In the genomic region with DNA sequence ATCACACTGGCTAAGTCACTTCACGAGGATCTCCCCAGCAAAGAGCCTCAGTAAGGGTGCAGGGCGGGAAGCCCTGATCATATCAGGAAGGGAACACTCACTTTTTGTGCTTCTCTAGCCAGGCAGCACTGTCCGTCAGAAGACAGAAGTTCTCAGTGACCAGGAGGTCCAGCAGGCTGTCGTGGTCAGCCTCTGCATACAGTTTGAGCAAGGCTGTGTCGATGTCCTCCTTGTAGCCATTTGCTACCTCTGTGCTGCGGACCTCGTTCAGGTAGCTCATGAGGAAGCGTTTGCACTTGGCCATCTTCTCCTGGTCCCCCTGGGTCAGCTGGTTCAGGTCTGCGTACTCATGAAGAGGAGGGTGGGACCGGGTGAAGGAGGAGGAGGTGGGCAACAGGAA, we compare ENCODE assay signal across 42 cellular contexts. TPM values are rescaled to one million over a fixed set of nuclear protein-coding genes. Genes with fewer than 3 reads are reported as not detected.
"Had no signal": no experiment of that assay in that cellular context is flagged by ENCODE, and none has a peak within 500 bp of the region (broad histone marks: within the 10 kb centered on the region; RNA-seq: fewer than 3 reads in every experiment).

No MANE protein-coding gene starts in this region.

- H3K9me3 Mint-ChIP-seq: activated CD4-positive, alpha-beta memory T cell treated with anti-CD3 and anti-CD28 coated beads, Interleukin-2, amount 10 ng/mL, durations not matched to agents 7 days and 5 days; activated CD4-positive, alpha-beta T cell treated with anti-CD3 and anti-CD28 coated beads, Interleukin-2, amount 10 ng/mL, durations not matched to agents 7 days and 5 days; activated naive CD4-positive, alpha-beta T cell treated with anti-CD3 and anti-CD28 coated beads, Interleukin-2, amount 10 ng/mL, durations not matched to agents 7 days and 5 days; activated naive CD4-positive, alpha-beta T cell treated with anti-CD3 and anti-CD28 coated beads, Interleukin-2, amount 50 U/mL, for 72 hours; activated naive CD8-positive, alpha-beta T cell treated with anti-CD3 and anti-CD28 coated beads, Interleukin-2, amount 10 ng/mL, durations not matched to agents 7 days and 5 days; activated T-cell treated with anti-CD3 and anti-CD28 coated beads, Interleukin-2, amount 50 U/mL, for 24 hours; activated T-cell treated with anti-CD3 and anti-CD28 coated beads, Interleukin-2, amount 50 U/mL, for 72 hours; brain; T-cell; T-helper 2 cell treated with Interferon-gamma antibody and Interleukin-4, amounts not matched to agents 5 μg/mL and 100 μg/mL, for 36 hours had no signal

- H3K4me1 Mint-ChIP-seq: activated CD4-positive, alpha-beta memory T cell treated with anti-CD3 and anti-CD28 coated beads, Interleukin-2, amount 10 ng/mL, durations not matched to agents 7 days and 5 days; activated CD4-positive, alpha-beta T cell treated with anti-CD3 and anti-CD28 coated beads for 36 hours; activated CD4-positive, alpha-beta T cell treated with anti-CD3 and anti-CD28 coated beads, Interleukin-2, amount 10 ng/mL, durations not matched to agents 7 days and 5 days; activated CD8-positive, alpha-beta memory T cell treated with anti-CD3 and anti-CD28 coated beads, Interleukin-2, amount 10 ng/mL, durations not matched to agents 7 days and 5 days; activated naive CD4-positive, alpha-beta T cell treated with anti-CD3 and anti-CD28 coated beads, Interleukin-2, amount 10 ng/mL, durations not matched to agents 7 days and 5 days; brain; T-cell had no signal

- H3K27ac Mint-ChIP-seq: activated CD4-positive, alpha-beta memory T cell treated with anti-CD3 and anti-CD28 coated beads, Interleukin-2, amount 10 ng/mL, durations not matched to agents 7 days and 5 days; activated CD4-positive, alpha-beta T cell treated with anti-CD3 and anti-CD28 coated beads for 36 hours; activated CD4-positive, alpha-beta T cell treated with anti-CD3 and anti-CD28 coated beads, Interleukin-2, amount 10 ng/mL, durations not matched to agents 7 days and 5 days; activated CD8-positive, alpha-beta memory T cell treated with anti-CD3 and anti-CD28 coated beads, Interleukin-2, amount 10 ng/mL, durations not matched to agents 7 days and 5 days; activated naive CD4-positive, alpha-beta T cell treated with anti-CD3 and anti-CD28 coated beads, Interleukin-2, amount 10 ng/mL, durations not matched to agents 7 days and 5 days; activated naive CD8-positive, alpha-beta T cell treated with anti-CD3 and anti-CD28 coated beads, Interleukin-2, amount 10 ng/mL, durations not matched to agents 7 days and 5 days; activated T-cell treated with anti-CD3 and anti-CD28 coated beads, Interleukin-2, amount 50 U/mL, for 24 hours; activated T-cell treated with anti-CD3 and anti-CD28 coated beads, Interleukin-2, amount 50 U/mL, for 72 hours; brain; T-cell had no signal

- H3K36me3 ChIP-seq: breast epithelium had no signal

- H3K27ac ChIP-seq: ascending aorta, breast epithelium, cardiac muscle cell, colonic mucosa, epithelial cell of prostate, esophagus squamous epithelium, gastroesophageal sphincter, heart right ventricle, WERI-Rb-1 had no signal

- H3K4me3 Mint-ChIP-seq: activated CD4-positive, alpha-beta memory T cell treated with anti-CD3 and anti-CD28 coated beads, Interleukin-2, amount 10 ng/mL, durations not matched to agents 7 days and 5 days; activated CD4-positive, alpha-beta T cell treated with anti-CD3 and anti-CD28 coated beads for 36 hours; activated CD4-positive, alpha-beta T cell treated with anti-CD3 and anti-CD28 coated beads, Interleukin-2, amount 10 ng/mL, durations not matched to agents 7 days and 5 days; activated CD8-positive, alpha-beta memory T cell treated with anti-CD3 and anti-CD28 coated beads, Interleukin-2, amount 10 ng/mL, durations not matched to agents 7 days and 5 days; activated naive CD4-positive, alpha-beta T cell treated with anti-CD3 and anti-CD28 coated beads, Interleukin-2, amount 10 ng/mL, durations not matched to agents 7 days and 5 days; activated naive CD8-positive, alpha-beta T cell treated with anti-CD3 and anti-CD28 coated beads, Interleukin-2, amount 10 ng/mL, durations not matched to agents 7 days and 5 days; activated T-cell treated with anti-CD3 and anti-CD28 coated beads, Interleukin-2, amount 50 U/mL, for 24 hours; activated T-cell treated with anti-CD3 and anti-CD28 coated beads, Interleukin-2, amount 50 U/mL, for 72 hours; brain; T-cell; T-helper 17 cell; T-helper 2 cell treated with Interferon-gamma antibody and Interleukin-4, amounts not matched to agents 5 μg/mL and 100 μg/mL, for 36 hours had no signal

- H3K27me3 ChIP-seq: ascending aorta, breast epithelium, cardiac muscle cell, colonic mucosa, esophagus squamous epithelium, gastroesophageal sphincter, heart right ventricle had no signal

- H3K4me3 ChIP-seq: ascending aorta, breast epithelium, cardiac muscle cell, colonic mucosa, esophagus squamous epithelium, gastroesophageal sphincter, heart right ventricle had no signal

- H3K27me3 Mint-ChIP-seq: activated CD4-positive, alpha-beta memory T cell treated with anti-CD3 and anti-CD28 coated beads, Interleukin-2, amount 10 ng/mL, durations not matched to agents 7 days and 5 days; activated CD4-positive, alpha-beta T cell treated with anti-CD3 and anti-CD28 coated beads for 36 hours; activated CD4-positive, alpha-beta T cell treated with anti-CD3 and anti-CD28 coated beads, Interleukin-2, amount 10 ng/mL, durations not matched to agents 7 days and 5 days; activated CD8-positive, alpha-beta memory T cell treated with anti-CD3 and anti-CD28 coated beads, Interleukin-2, amount 10 ng/mL, durations not matched to agents 7 days and 5 days; activated naive CD4-positive, alpha-beta T cell treated with anti-CD3 and anti-CD28 coated beads, Interleukin-2, amount 10 ng/mL, durations not matched to agents 7 days and 5 days; activated naive CD8-positive, alpha-beta T cell treated with anti-CD3 and anti-CD28 coated beads, Interleukin-2, amount 10 ng/mL, durations not matched to agents 7 days and 5 days; activated T-cell treated with anti-CD3 and anti-CD28 coated beads, Interleukin-2, amount 50 U/mL, for 24 hours; brain; T-cell; T-helper 17 cell had no signal

- FAIRE-seq: endometrium, endothelial cell of umbilical vein had no signal

- DNase-seq: activated CD4-positive, alpha-beta memory T cell treated with anti-CD3 and anti-CD28 coated beads, Interleukin-2, amount 10 ng/mL, durations not matched to agents 7 days and 5 days; activated CD4-positive, alpha-beta T cell treated with anti-CD3 and anti-CD28 coated beads for 36 hours; activated CD4-positive, alpha-beta T cell treated with anti-CD3 and anti-CD28 coated beads, Interleukin-2, amount 10 ng/mL, durations not matched to agents 7 days and 5 days; activated CD4-positive, alpha-beta T cell treated with anti-CD3 and anti-CD28 coated beads, Interleukin-2, amount 50 U/mL, for 4 hours; activated CD4-positive, CD25-positive, alpha-beta regulatory T cell; activated CD4-positive, CD25-positive, alpha-beta regulatory T cell treated with anti-CD3 and anti-CD28 coated beads, Interleukin-2, amount 50 U/mL, for 72 hours; activated CD8-positive, alpha-beta memory T cell treated with anti-CD3 and anti-CD28 coated beads, Interleukin-2, amount 10 ng/mL, durations not matched to agents 7 days and 5 days; activated CD8-positive, alpha-beta memory T cell treated with anti-CD3 and anti-CD28 coated beads, Interleukin-2, amount 50 U/mL, for 48 hours; activated gamma-delta T cell; activated naive CD4-positive, alpha-beta T cell; activated naive CD4-positive, alpha-beta T cell treated with anti-CD3 and anti-CD28 coated beads, Interleukin-2, amount 10 ng/mL, durations not matched to agents 7 days and 5 days; activated naive CD8-positive, alpha-beta T cell treated with anti-CD3 and anti-CD28 coated beads, Interleukin-2, amount 10 ng/mL, durations not matched to agents 7 days and 5 days; activated T-cell treated with anti-CD3 and anti-CD28 coated beads for 4 hours; activated T-cell treated with anti-CD3 and anti-CD28 coated beads, Interleukin-2, amount 50 U/mL, for 24 hours; activated T-cell treated with anti-CD3 and anti-CD28 coated beads, Interleukin-2, amount 50 U/mL, for 72 hours; central memory CD4-positive, alpha-beta T cell; cerebellar nuclear complex; colonic mucosa; effector CD8-positive, alpha-beta T cell; esophagus squamous epithelium; foreskin melanocyte; heart right ventricle; T-cell; T-helper 17 cell; T1000; WERI-Rb-1 had no signal

- H3K9me3 ChIP-seq: ascending aorta, breast epithelium, colonic mucosa, esophagus squamous epithelium, gastroesophageal sphincter, heart right ventricle had no signal

- H3K4me1 ChIP-seq: ascending aorta, breast epithelium, colonic mucosa, esophagus squamous epithelium, gastroesophageal sphincter, heart right ventricle had no signal

- ATAC-seq: activated CD4-positive, alpha-beta T cell treated with anti-CD3 and anti-CD28 coated beads for 36 hours; activated CD8-positive, alpha-beta memory T cell treated with anti-CD3 and anti-CD28 coated beads, Interleukin-2, amount 10 ng/mL, durations not matched to agents 7 days and 5 days; activated naive CD4-positive, alpha-beta T cell treated with anti-CD3 and anti-CD28 coated beads, Interleukin-2, amount 50 U/mL, for 72 hours; activated T-cell treated with anti-CD3 and anti-CD28 coated beads, Interleukin-2, amount 50 U/mL, for 72 hours; gastroesophageal sphincter; heart right ventricle; T-cell; T-helper 17 cell had no signal

RNA-seq across cellular contexts. Expression of gene GPR45, which starts 38.7 kb away (rescaled TPM):
- total RNA-seq: activated CD4-positive, alpha-beta memory T cell treated with anti-CD3 and anti-CD28 coated beads, Interleukin-2, amount 10 ng/mL, durations not matched to agents 7 days and 5 days; activated CD4-positive, alpha-beta T cell treated with anti-CD3 and anti-CD28 coated beads for 36 hours; activated CD4-positive, alpha-beta T cell treated with anti-CD3 and anti-CD28 coated beads, Interleukin-2, amount 10 ng/mL, durations not matched to agents 7 days and 5 days; activated CD8-positive, alpha-beta memory T cell treated with anti-CD3 and anti-CD28 coated beads for 36 hours; activated CD8-positive, alpha-beta memory T cell treated with anti-CD3 and anti-CD28 coated beads, Interleukin-2, amount 10 ng/mL, durations not matched to agents 7 days and 5 days; activated naive CD4-positive, alpha-beta T cell treated with anti-CD3 and anti-CD28 coated beads, Interleukin-2, amount 50 U/mL, for 72 hours; activated naive CD8-positive, alpha-beta T cell treated with anti-CD3 and anti-CD28 coated beads, Interleukin-2, amount 10 ng/mL, durations not matched to agents 7 days and 5 days; activated T-cell treated with anti-CD3 and anti-CD28 coated beads, Interleukin-2, amount 50 U/mL, for 72 hours; ascending aorta; breast epithelium; cardiac muscle cell; colonic mucosa; dermis microvascular lymphatic vessel endothelial cell; endothelial cell of umbilical vein; esophagus squamous epithelium; fibroblast of lung; fibroblast of villous mesenchyme; gastroesophageal sphincter; glomerular endothelial cell; heart right ventricle; T-cell; T-helper 17 cell had no signal
- polyA plus RNA-seq: cardiac muscle cell, endothelial cell of umbilical vein, esophagus, fibroblast of lung, heart right ventricle had no signal
